In the genomic region with DNA sequence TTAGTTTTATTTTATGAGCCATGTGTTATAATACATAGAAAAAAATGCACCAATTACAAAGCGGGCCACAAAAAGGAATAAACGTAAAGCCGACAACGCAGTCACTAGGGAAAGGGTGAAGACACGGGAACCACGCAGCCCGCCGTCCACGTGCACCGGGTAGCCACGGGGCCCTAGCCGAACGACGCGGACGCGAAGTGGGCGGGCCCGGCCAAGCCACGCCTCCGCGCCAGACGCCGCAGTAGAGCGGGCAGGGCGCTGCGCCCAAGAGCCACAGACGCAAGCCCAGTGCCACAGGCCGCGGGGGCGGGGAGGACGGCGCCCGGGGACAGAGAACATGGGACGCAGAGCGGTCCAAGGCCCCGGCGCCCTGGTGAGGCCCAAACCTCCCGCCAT, we compare ENCODE assay signal across 8 cellular contexts. TPM values are rescaled to one million over a fixed set of nuclear protein-coding genes. Genes with fewer than 3 reads are reported as not detected.
DNase-seq lines count a peak whose midpoint lies in the region; ATAC-seq and TF ChIP-seq lines count a peak whose summit lies in the region.

A gene with protein sequence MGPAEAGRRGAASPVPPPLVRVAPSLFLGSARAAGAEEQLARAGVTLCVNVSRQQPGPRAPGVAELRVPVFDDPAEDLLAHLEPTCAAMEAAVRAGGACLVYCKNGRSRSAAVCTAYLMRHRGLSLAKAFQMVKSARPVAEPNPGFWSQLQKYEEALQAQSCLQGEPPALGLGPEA (plus strand): TSS at position 274 of the 396 bp plus-strand sequence. CDS start 328 bp downstream, outside the sequence.

- peak within 1 kb of the TSS; percentile 74 for H3K4me3 ChIP-seq in ectodermal cell (ENCODE audit: insufficient read depth, low read depth, low read length)

- H3K36me3 Mint-ChIP-seq in activated CD4-positive, alpha-beta memory T cell treated with anti-CD3 and anti-CD28 coated beads for 36 hours: peaks cover 40% of the 10 kb centered on the region

- CTCF ChIA-PET in activated CD4-positive, alpha-beta memory T cell treated with anti-CD3 and anti-CD28 coated beads for 36 hours (lab: Charles Lee): interaction anchor here (1.1 to 2.9 kb wide), 5 partner anchors 9 to 46 kb away, joined by 4 to 18 read pairs (median 5); a partner anchor contains a TSS

- H3K4me1 ChIP-seq in ectodermal cell (ENCODE audit: control insufficient read depth, insufficient read depth, low read length): no peaks in the 10 kb centered on the region

- ATAC-seq in HG03378 (IDR thresholded peaks at IDR 0.05; ENCODE audit: unreplicated experiment): peak; percentile 34

- H3K4me1 Mint-ChIP-seq in activated CD4-positive, alpha-beta memory T cell treated with anti-CD3 and anti-CD28 coated beads for 36 hours (ENCODE audit: low read depth): peaks cover 70% of the 10 kb centered on the region

- no peaks in the 10 kb centered on the region for H3K36me3 ChIP-seq in ectodermal cell (ENCODE audit: control insufficient read depth, insufficient read depth, low read length)

- no peaks in the 10 kb centered on the region for H3K9me3 ChIP-seq in ectodermal cell (ENCODE audit: control insufficient read depth, low read length)

- WGBS in ectodermal cell, 2 experiments: 1% methylated on average over 39 of the region's 39 CpGs

- no peaks in the 10 kb centered on the region for H3K9me3 Mint-ChIP-seq in activated CD4-positive, alpha-beta memory T cell treated with anti-CD3 and anti-CD28 coated beads for 36 hours

- peak within 1 kb of the TSS; percentile 89 for H3K27ac Mint-ChIP-seq in activated CD4-positive, alpha-beta memory T cell treated with anti-CD3 and anti-CD28 coated beads for 36 hours

- peak within 1 kb of the TSS; percentile 88 for H3K4me3 Mint-ChIP-seq in activated CD4-positive, alpha-beta memory T cell treated with anti-CD3 and anti-CD28 coated beads for 36 hours

- H3K27me3 ChIP-seq in ectodermal cell (ENCODE audit: control insufficient read depth, insufficient read depth, low read length, poor library complexity, severe bottlenecking): peaks cover 28% of the 10 kb centered on the region

- TF ChIP-seq CTCF in C4-2B (conservative IDR thresholded peaks at IDR 0.05): no peak

- H3K27me3 Mint-ChIP-seq in activated CD4-positive, alpha-beta memory T cell treated with anti-CD3 and anti-CD28 coated beads for 36 hours: no peaks in the 10 kb centered on the region

- H3K27ac ChIP-seq in C4-2B (peak within 1 kb of the TSS; percentile 96), ectodermal cell (ENCODE audit: insufficient read depth, low read depth, low read length, poor library complexity, severe bottlenecking) (peak within 1 kb of the TSS; percentile 47)

- peak; percentile 94 for DNase-seq in GM19238 (ENCODE audit: insufficient read length, low spot score)
- DNase-seq in NCI-H748 (lab: John Stamatoyannopoulos, UW; ENCODE audit: unreplicated experiment): peak; percentile 90
- DNase-seq in activated CD4-positive, alpha-beta memory T cell treated with anti-CD3 and anti-CD28 coated beads for 36 hours: peak; percentile 93
- peak; percentile 91 to 93 for DNase-seq in lung microvascular endothelial cell (ENCODE audit: low read depth in 2 of 2)
- DNase-seq in stimulated activated CD8-positive, alpha-beta memory T cell treated with anti-CD3 and anti-CD28 coated beads, Interleukin-12 subunit alpha, Interleukin-12 subunit beta, amount 100 ng/mL, for 1 hour (ENCODE audit: low read depth): peak; percentile 72

- intact Hi-C loops in activated CD4-positive, alpha-beta memory T cell treated with anti-CD3 and anti-CD28 coated beads for 36 hours (cut with micrococcal nuclease): loop anchor here (1.0 to 10.0 kb wide), 6 partner anchors 48 to 1295 kb away; a partner anchor contains a TSS

- POLR2A ChIA-PET in activated CD4-positive, alpha-beta memory T cell treated with anti-CD3 and anti-CD28 coated beads for 36 hours (lab: Charles Lee): interaction anchor here (0.9 to 2.2 kb wide), 6 partner anchors 11 to 590 kb away, joined by 3 to 34 read pairs (median 4); a partner anchor contains a TSS

RNA-seq across cellular contexts. Expression of the gene that starts here (rescaled TPM):
- 1 to 10 TPM; 4.1 to 4.2 TPM for total RNA-seq in activated CD4-positive, alpha-beta memory T cell treated with anti-CD3 and anti-CD28 coated beads for 36 hours
- 4.4 TPM for polyA plus RNA-seq in ectodermal cell (2013, experiment 1 of 4)
- 7.3 TPM for polyA plus RNA-seq in ectodermal cell (2013, experiment 2 of 4)
- 5.4 TPM for polyA plus RNA-seq in ectodermal cell (2013, experiment 3 of 4)
- 6.4 TPM for polyA plus RNA-seq in ectodermal cell (2013, experiment 4 of 4)
- total RNA-seq in lung microvascular endothelial cell: 2.0 and 2.2 TPM in 2 replicates

Comparison
In these comparisons a context has a peak if more than half of its experiments do, and no peak if none do; other contexts are left out.
1. Peak in every context shown above with its lines: DNase-seq, ATAC-seq, H3K4me3 ChIP-seq and H3K27ac ChIP-seq.